In the genomic region with DNA sequence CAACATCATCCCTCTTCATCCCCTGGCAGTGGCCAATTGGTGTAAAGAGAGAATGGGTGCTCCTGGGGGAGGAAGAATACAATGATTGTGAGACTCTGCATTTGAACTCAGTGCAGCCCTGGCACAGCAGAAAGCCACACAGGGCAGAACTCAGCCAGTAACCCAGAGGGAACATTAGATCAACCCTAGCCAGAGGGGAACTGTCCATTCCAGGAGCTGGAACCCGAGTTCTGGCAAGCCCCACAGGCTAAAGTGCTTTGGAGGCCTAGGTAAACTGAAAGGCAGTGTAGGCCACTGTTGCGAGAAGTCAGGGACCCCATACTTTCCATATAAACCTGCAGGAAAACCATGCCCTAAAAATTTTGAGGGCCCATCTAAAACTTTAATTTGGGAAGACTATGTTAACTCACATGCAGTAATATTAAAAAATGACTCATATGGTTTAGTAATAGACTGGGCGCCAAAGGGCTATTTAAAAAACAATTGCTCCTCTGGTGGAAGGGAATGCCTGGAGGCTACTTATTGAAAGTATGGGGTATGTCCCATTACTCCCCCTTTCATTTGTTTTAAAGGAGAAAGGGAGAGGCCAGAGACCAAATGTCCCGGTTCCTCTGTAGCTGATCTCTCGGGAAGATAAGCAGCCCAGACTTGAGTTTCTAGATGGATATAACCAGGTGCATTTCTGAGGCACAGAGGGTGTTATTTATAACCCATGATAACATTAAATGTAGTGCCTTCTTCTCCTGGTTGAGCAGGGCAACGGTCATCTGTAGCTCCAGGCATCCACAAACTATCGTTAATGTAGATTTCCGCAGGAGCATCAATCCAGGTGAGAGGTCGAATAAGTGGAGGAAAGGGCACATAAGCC, we compare ENCODE assay signal across 19 cellular contexts. TPM values are rescaled to one million over a fixed set of nuclear protein-coding genes. Genes with fewer than 3 reads are reported as not detected.
"Had no signal": no experiment of that assay in that cellular context is flagged by ENCODE, and none has a peak within 500 bp of the region (broad histone marks: within the 10 kb centered on the region; RNA-seq: fewer than 3 reads in every experiment).

No MANE protein-coding gene starts in this region.

- DNase-seq: activated CD4-positive, alpha-beta T cell treated with anti-CD3 and anti-CD28 coated beads, Interleukin-2, amount 10 ng/mL, durations not matched to agents 7 days and 5 days; activated CD8-positive, alpha-beta memory T cell treated with anti-CD3 and anti-CD28 coated beads for 24 hours; activated CD8-positive, alpha-beta memory T cell treated with anti-CD3 and anti-CD28 coated beads, Interleukin-2, amount 50 U/mL, for 48 hours; activated naive CD4-positive, alpha-beta T cell treated with anti-CD3 and anti-CD28 coated beads for 36 hours; cortex of kidney; heart left ventricle; immature natural killer cell; kidney glomerular epithelial cell; left ventricle myocardium inferior; nephron progenitor cell; retina; stimulated activated CD4-positive, alpha-beta T cell treated with anti-CD3 and anti-CD28 coated beads, Interleukin-12 subunit alpha, Interleukin-12 subunit beta, amount 100 ng/mL, for 4 hours; stimulated activated CD4-positive, alpha-beta T cell treated with anti-CD3 and anti-CD28 coated beads, Interleukin-1b, Interleukin-23, amount 100 ng/mL, for 48 hours; stimulated activated naive CD8-positive, alpha-beta T cell treated with anti-CD3 and anti-CD28 coated beads, Interleukin-15, Interleukin-2, amounts not matched to agents 100 U/mL and 50 U/mL, for 24 hours; substantia nigra; T-helper 9 cell; tibial artery had no signal

- H3K4me3 ChIP-seq: ascending aorta, gastroesophageal sphincter, heart left ventricle, left ventricle myocardium inferior, tibial artery had no signal

- H3K9me3 ChIP-seq: ascending aorta, gastroesophageal sphincter, heart left ventricle, left ventricle myocardium inferior, tibial artery had no signal

- H3K27me3 ChIP-seq: ascending aorta, gastroesophageal sphincter, heart left ventricle, tibial artery had no signal

- H3K27ac ChIP-seq: ascending aorta, gastroesophageal sphincter, heart left ventricle, left ventricle myocardium inferior, tibial artery had no signal

RNA-seq across cellular contexts. Expression of gene RAD51, which starts 5.8 kb away (rescaled TPM):
- total RNA-seq: ascending aorta had no signal
